ENCODE assay signal across 18 cellular contexts in the genomic region with DNA sequence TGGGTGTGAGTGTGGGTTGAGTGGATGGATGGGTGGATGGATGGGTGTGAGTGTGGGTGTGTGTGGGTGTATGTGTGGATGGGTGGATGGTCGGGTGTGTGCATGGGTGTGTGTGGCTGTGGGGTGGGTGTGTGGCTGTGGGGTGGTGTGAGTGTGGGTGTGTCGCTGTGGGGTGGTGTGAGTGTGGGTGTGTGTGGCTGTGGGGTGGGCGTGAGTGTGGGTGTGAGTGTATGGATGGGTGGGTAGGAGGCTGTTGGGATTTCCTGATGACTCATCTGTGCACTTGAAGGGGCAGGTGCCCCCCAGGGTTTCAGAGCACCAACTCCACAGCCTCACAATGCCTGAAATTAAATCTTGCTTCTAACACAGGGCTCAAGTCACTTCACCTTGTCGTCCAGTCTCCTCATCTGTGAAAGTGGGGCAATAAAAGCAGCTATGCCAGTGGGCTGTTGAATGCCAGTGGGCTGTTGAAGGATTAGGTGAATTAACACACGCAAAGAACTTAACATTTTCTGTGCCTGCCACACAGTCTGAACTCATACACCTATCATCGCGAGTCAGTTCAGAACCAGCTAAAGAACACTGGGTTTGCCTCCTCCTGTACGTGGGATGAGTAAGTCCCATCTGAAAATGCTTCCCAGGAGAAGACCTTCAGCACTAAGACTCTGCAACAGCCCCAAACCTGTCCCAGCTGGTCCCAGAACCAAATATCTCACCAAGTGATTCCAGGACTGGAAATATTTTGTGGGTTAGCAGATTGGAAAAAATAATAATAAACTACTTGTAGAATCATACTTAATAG. TPM values are rescaled to one million over a fixed set of nuclear protein-coding genes. Genes with fewer than 3 reads are reported as not detected.
DNase-seq lines count a peak whose midpoint lies in the region; ATAC-seq and TF ChIP-seq lines count a peak whose summit lies in the region.
"Had no signal": no experiment of that assay in that cellular context is flagged by ENCODE, and none has a peak within 500 bp of the region (broad histone marks: within the 10 kb centered on the region; RNA-seq: fewer than 3 reads in every experiment).

No MANE protein-coding gene starts in this region.

- POLR2A ChIA-PET in activated CD4-positive, alpha-beta memory T cell treated with anti-CD3 and anti-CD28 coated beads for 36 hours (lab: Charles Lee) = no interaction called here

- H3K4me3 ChIP-seq in epithelial cell of esophagus (ENCODE audit: low read length) = no peak overlapping the region
- H3K4me3 ChIP-seq: PC-9, suprapubic skin had no signal

- H3K27ac Mint-ChIP-seq in activated naive CD4-positive, alpha-beta T cell treated with anti-CD3 and anti-CD28 coated beads, Interleukin-2, amount 10 ng/mL, durations not matched to agents 7 days and 5 days = peak overlapping the region; percentile 68
- H3K27ac Mint-ChIP-seq in activated naive CD4-positive, alpha-beta T cell treated with anti-CD3 and anti-CD28 coated beads, Interleukin-2, amount 50 U/mL, for 72 hours = no peak overlapping the region
- H3K27ac Mint-ChIP-seq in activated CD4-positive, alpha-beta memory T cell treated with anti-CD3 and anti-CD28 coated beads for 36 hours = peak overlapping the region; percentile 15
- H3K27ac Mint-ChIP-seq in stimulated activated naive CD8-positive, alpha-beta T cell treated with anti-CD3 and anti-CD28 coated beads, Interleukin-15, Interleukin-2, amounts not matched to agents 100 ng/mL and 50 ng/mL, for 24 hours = peak overlapping the region; percentile 67
- no peak overlapping the region for H3K27ac Mint-ChIP-seq in chondrocyte (ENCODE audit: unreplicated experiment)

- intact Hi-C loops in activated CD4-positive, alpha-beta memory T cell treated with anti-CD3 and anti-CD28 coated beads for 36 hours (cut with micrococcal nuclease) = no loop called here

- no peak overlapping the region for H3K4me3 Mint-ChIP-seq in activated naive CD4-positive, alpha-beta T cell treated with anti-CD3 and anti-CD28 coated beads, Interleukin-2, amount 10 ng/mL, durations not matched to agents 7 days and 5 days
- no peak overlapping the region for H3K4me3 Mint-ChIP-seq in activated CD4-positive, alpha-beta memory T cell treated with anti-CD3 and anti-CD28 coated beads for 36 hours
- peak overlapping the region; percentile 43 for H3K4me3 Mint-ChIP-seq in stimulated activated naive CD8-positive, alpha-beta T cell treated with anti-CD3 and anti-CD28 coated beads, Interleukin-15, Interleukin-2, amounts not matched to agents 100 ng/mL and 50 ng/mL, for 24 hours
- no peak overlapping the region for H3K4me3 Mint-ChIP-seq in chondrocyte (ENCODE audit: unreplicated experiment)

- H3K36me3 Mint-ChIP-seq in activated naive CD4-positive, alpha-beta T cell treated with anti-CD3 and anti-CD28 coated beads, Interleukin-2, amount 10 ng/mL, durations not matched to agents 7 days and 5 days = peaks cover 66% of the 10 kb centered on the region
- peaks cover 22 to 30% of the 10 kb centered on the region in 2 donors for H3K36me3 Mint-ChIP-seq in activated naive CD4-positive, alpha-beta T cell treated with anti-CD3 and anti-CD28 coated beads, Interleukin-2, amount 50 U/mL, for 72 hours
- H3K36me3 Mint-ChIP-seq in activated CD4-positive, alpha-beta memory T cell treated with anti-CD3 and anti-CD28 coated beads for 36 hours = peaks cover 33% of the 10 kb centered on the region
- peaks cover 72% of the 10 kb centered on the region for H3K36me3 Mint-ChIP-seq in stimulated activated naive CD8-positive, alpha-beta T cell treated with anti-CD3 and anti-CD28 coated beads, Interleukin-15, Interleukin-2, amounts not matched to agents 100 ng/mL and 50 ng/mL, for 24 hours (ENCODE audit: low read depth)
- peaks cover 7% of the 10 kb centered on the region for H3K36me3 Mint-ChIP-seq in chondrocyte (ENCODE audit: low read depth)

- CTCF ChIA-PET in activated naive CD4-positive, alpha-beta T cell treated with anti-CD3 and anti-CD28 coated beads, Interleukin-2, amount 10 ng/mL, durations not matched to agents 7 days and 5 days (lab: Charles Lee) = no interaction called here
- CTCF ChIA-PET in activated CD4-positive, alpha-beta memory T cell treated with anti-CD3 and anti-CD28 coated beads for 36 hours (lab: Charles Lee) = no interaction called here

- TF ChIP-seq CTCF in epithelial cell of esophagus (IDR thresholded peaks at IDR 0.05; ENCODE audit: insufficient read depth, low read depth, low read length, missing control alignments) (no peak), chondrocyte (IDR thresholded peaks at IDR 0.05) (no peak)

- no peaks in the 10 kb centered on the region for H3K9me3 Mint-ChIP-seq in activated naive CD4-positive, alpha-beta T cell treated with anti-CD3 and anti-CD28 coated beads, Interleukin-2, amount 10 ng/mL, durations not matched to agents 7 days and 5 days
- no peaks in the 10 kb centered on the region for H3K9me3 Mint-ChIP-seq in activated naive CD4-positive, alpha-beta T cell treated with anti-CD3 and anti-CD28 coated beads, Interleukin-2, amount 50 U/mL, for 72 hours
- H3K9me3 Mint-ChIP-seq in activated CD4-positive, alpha-beta memory T cell treated with anti-CD3 and anti-CD28 coated beads for 36 hours = no peaks in the 10 kb centered on the region
- H3K9me3 Mint-ChIP-seq in stimulated activated naive CD8-positive, alpha-beta T cell treated with anti-CD3 and anti-CD28 coated beads, Interleukin-15, Interleukin-2, amounts not matched to agents 100 ng/mL and 50 ng/mL, for 24 hours = peaks cover 4% of the 10 kb centered on the region
- no peaks in the 10 kb centered on the region for H3K9me3 Mint-ChIP-seq in chondrocyte (ENCODE audit: low read depth)

- no peak for DNase-seq in activated naive CD4-positive, alpha-beta T cell treated with anti-CD3 and anti-CD28 coated beads, Interleukin-2, amount 10 ng/mL, durations not matched to agents 7 days and 5 days
- no peak for DNase-seq in activated naive CD4-positive, alpha-beta T cell treated with anti-CD3 and anti-CD28 coated beads, Interleukin-2, amount 50 U/mL, for 72 hours (ENCODE audit: low spot score in 2 of 2)
- no peak for DNase-seq in activated CD4-positive, alpha-beta memory T cell treated with anti-CD3 and anti-CD28 coated beads for 36 hours
- DNase-seq in epithelial cell of esophagus (ENCODE audit: low read depth) = peak; percentile 2
- no peak for DNase-seq in chondrocyte (ENCODE audit: low spot score)
- DNase-seq in NCI-H2227 (lab: John Stamatoyannopoulos, UW; ENCODE audit: unreplicated experiment) = no peak
- no peak for DNase-seq in DMS79 treated with DMSO at 0.1 percent for 48 hours (lab: John Stamatoyannopoulos, UW)
- DNase-seq: amniotic stem cell; effector CD8-positive, alpha-beta T cell; GDM1; KBM-7; kidney; NCI-H2081; NCI-H524 treated with DMSO at 0.1 percent for 48 hours; PC-9 had no signal

- ATAC-seq in activated naive CD4-positive, alpha-beta T cell treated with anti-CD3 and anti-CD28 coated beads, Interleukin-2, amount 50 U/mL, for 72 hours = no peak
- ATAC-seq: SK-N-SH treated with all-trans-retinoic acid at 6 μM for 48 hours had no signal

- peaks cover 34% of the 10 kb centered on the region for H3K4me1 Mint-ChIP-seq in activated naive CD4-positive, alpha-beta T cell treated with anti-CD3 and anti-CD28 coated beads, Interleukin-2, amount 10 ng/mL, durations not matched to agents 7 days and 5 days
- H3K4me1 Mint-ChIP-seq in activated CD4-positive, alpha-beta memory T cell treated with anti-CD3 and anti-CD28 coated beads for 36 hours (ENCODE audit: low read depth) = peaks cover 20% of the 10 kb centered on the region
- peaks cover 36% of the 10 kb centered on the region for H3K4me1 Mint-ChIP-seq in stimulated activated naive CD8-positive, alpha-beta T cell treated with anti-CD3 and anti-CD28 coated beads, Interleukin-15, Interleukin-2, amounts not matched to agents 100 ng/mL and 50 ng/mL, for 24 hours (ENCODE audit: low read depth)
- peaks cover 11% of the 10 kb centered on the region for H3K4me1 Mint-ChIP-seq in chondrocyte (ENCODE audit: low read depth)

- H3K27me3 Mint-ChIP-seq in activated naive CD4-positive, alpha-beta T cell treated with anti-CD3 and anti-CD28 coated beads, Interleukin-2, amount 10 ng/mL, durations not matched to agents 7 days and 5 days = no peaks in the 10 kb centered on the region
- H3K27me3 Mint-ChIP-seq in activated CD4-positive, alpha-beta memory T cell treated with anti-CD3 and anti-CD28 coated beads for 36 hours = no peaks in the 10 kb centered on the region
- H3K27me3 Mint-ChIP-seq in stimulated activated naive CD8-positive, alpha-beta T cell treated with anti-CD3 and anti-CD28 coated beads, Interleukin-15, Interleukin-2, amounts not matched to agents 100 ng/mL and 50 ng/mL, for 24 hours = no peaks in the 10 kb centered on the region
- no peaks in the 10 kb centered on the region for H3K27me3 Mint-ChIP-seq in chondrocyte (ENCODE audit: low read depth)

RNA-seq across cellular contexts. Expression of a gene that starts 32.0 kb away (rescaled TPM):
- 10 to 100 TPM; 25.6 to 32.1 TPM for total RNA-seq in activated naive CD4-positive, alpha-beta T cell treated with anti-CD3 and anti-CD28 coated beads, Interleukin-2, amount 50 U/mL, for 72 hours
- total RNA-seq in activated CD4-positive, alpha-beta memory T cell treated with anti-CD3 and anti-CD28 coated beads for 36 hours = 10 to 100 TPM; 12.8 to 15.4 TPM
- total RNA-seq in chondrocyte = 1.8 to 2.0 TPM (median 1.9 TPM) in 3 replicates

Comparison
In these comparisons a context has a peak if more than half of its experiments do, and no peak if none do; other contexts are left out.
1. H3K27ac Mint-ChIP-seq: peak in activated naive CD4-positive, alpha-beta T cell treated with anti-CD3 and anti-CD28 coated beads, Interleukin-2, amount 10 ng/mL, durations not matched to agents 7 days and 5 days (single experiment), activated CD4-positive, alpha-beta memory T cell treated with anti-CD3 and anti-CD28 coated beads for 36 hours (single experiment) and stimulated activated naive CD8-positive, alpha-beta T cell treated with anti-CD3 and anti-CD28 coated beads, Interleukin-15, Interleukin-2, amounts not matched to agents 100 ng/mL and 50 ng/mL, for 24 hours (single experiment); none in activated naive CD4-positive, alpha-beta T cell treated with anti-CD3 and anti-CD28 coated beads, Interleukin-2, amount 50 U/mL, for 72 hours (0 of 2) and chondrocyte (single experiment).